22 cellular contexts compared by ENCODE assay signal in genomic region chr1:171389176-171389575, GRCh38.
DNase-seq lines count a peak whose midpoint lies in the region; ATAC-seq and TF ChIP-seq lines count a peak whose summit lies in the region.
"Had no signal": no experiment of that assay in that cellular context is flagged by ENCODE, and none has a peak within 500 bp of the region (broad histone marks: within the 10 kb centered on the region; RNA-seq: fewer than 3 reads in every experiment).

No MANE protein-coding gene starts in this region.

- no peak overlapping the region for H2BK12ac ChIP-seq in mesenchymal stem cell (ENCODE audit: low read length in 2 of 2)

- H2AK5ac ChIP-seq in mesenchymal stem cell (ENCODE audit: low read length, severe bottlenecking): no peak overlapping the region

- no peak overlapping the region for H3K18ac ChIP-seq in mesenchymal stem cell (ENCODE audit: low read depth in 1 of 2, low read length in 2 of 2)

- H2BK15ac ChIP-seq in mesenchymal stem cell (ENCODE audit: low read depth, poor library complexity, severe bottlenecking): no peak overlapping the region

- no peak overlapping the region for H3K14ac ChIP-seq in mesenchymal stem cell (ENCODE audit: low read length in 2 of 2)

- in situ Hi-C loops in brain microvascular endothelial cell (cut with HindIII; ENCODE audit: low pct_ligation_motif_present, low sequenced_read_pairs): no loop called here
- in situ Hi-C loops in gastrocnemius medialis (cut with MboI; ENCODE audit: low sequenced_read_pairs in 4 of 4): no loop called here

- H3K4ac ChIP-seq in mesenchymal stem cell (ENCODE audit: low read depth in 1 of 2, low read length in 2 of 2): no peak overlapping the region

- no peak overlapping the region for H3K4me3 ChIP-seq in brain microvascular endothelial cell (ENCODE audit: low read depth, low read length)
- H3K4me3 ChIP-seq in mesenchymal stem cell (ENCODE audit: insufficient read depth in 1 of 2, low read depth in 1 of 2, low read length in 2 of 2): no peak overlapping the region
- H3K4me3 ChIP-seq in BE2C (ENCODE audit: low read depth, low read length): no peak overlapping the region
- H3K4me3 ChIP-seq in gastrocnemius medialis: no peak overlapping the region
- H3K4me3 ChIP-seq: GM12878, GM23338, Peyer's patch, SK-N-MC had no signal

- ATAC-seq in gastrocnemius medialis: no peak
- ATAC-seq: GM12878, GM23338 had no signal

- no peak overlapping the region for H2AFZ ChIP-seq in mesenchymal stem cell (ENCODE audit: low read depth, low read length)
- H2AFZ ChIP-seq: GM23338 had no signal

- no peak overlapping the region for H3K23ac ChIP-seq in mesenchymal stem cell (ENCODE audit: low read length in 2 of 2)

- no peaks in the 10 kb centered on the region for H3K79me1 ChIP-seq in mesenchymal stem cell (replicated peaks; ENCODE audit: low read length, poor library complexity, severe bottlenecking)

- no peak overlapping the region for H3K4me2 ChIP-seq in mesenchymal stem cell (ENCODE audit: low read length, poor library complexity, severe bottlenecking)
- H3K4me2 ChIP-seq: GM23338, KMS-11 had no signal

- H3K9ac ChIP-seq in mesenchymal stem cell (ENCODE audit: low read length): no peak overlapping the region
- H3K9ac ChIP-seq: KMS-11 had no signal

- no peaks in the 10 kb centered on the region for H3K27me3 ChIP-seq in brain microvascular endothelial cell (replicated peaks)
- no peaks in the 10 kb centered on the region for H3K27me3 ChIP-seq in mesenchymal stem cell (ENCODE audit: control insufficient read depth in 1 of 2, insufficient read depth in 1 of 2, low read length in 2 of 2)
- H3K27me3 ChIP-seq in BE2C: no peaks in the 10 kb centered on the region
- no peaks in the 10 kb centered on the region for H3K27me3 ChIP-seq in gastrocnemius medialis
- H3K27me3 ChIP-seq: Peyer's patch had no signal

- intact Hi-C loops in gastrocnemius medialis (cut with DNase I; ENCODE audit: low total_unique reads): no loop called here

- no peak overlapping the region for H4K91ac ChIP-seq in mesenchymal stem cell (ENCODE audit: low read length)

- TF ChIP-seq CTCF in brain microvascular endothelial cell (IDR thresholded peaks at IDR 0.05; ENCODE audit: low read depth, low read length, missing control alignments) (no peak), BE2C (IDR thresholded peaks at IDR 0.05; ENCODE audit: low read depth, low read length) (no peak), gastrocnemius medialis (IDR thresholded peaks at IDR 0.05 in 4 of 5, conservative IDR thresholded peaks at IDR 0.05 in 1 of 5) (no peak)

- H2BK5ac ChIP-seq in mesenchymal stem cell (ENCODE audit: low read depth, low read length, poor library complexity, severe bottlenecking): no peak overlapping the region

- no peak overlapping the region for H2BK120ac ChIP-seq in mesenchymal stem cell (ENCODE audit: low read depth, low read length)

- H3K36me3 ChIP-seq in brain microvascular endothelial cell (replicated peaks) (no peaks in the 10 kb centered on the region), mesenchymal stem cell (ENCODE audit: control insufficient read depth in 1 of 2, insufficient read depth in 2 of 2, low read depth in 1 of 2, low read length in 2 of 2) (no peaks in the 10 kb centered on the region), BE2C (no peaks in the 10 kb centered on the region), gastrocnemius medialis (no peaks in the 10 kb centered on the region)
- H3K36me3 ChIP-seq: Peyer's patch had no signal

- H3K27ac ChIP-seq in brain microvascular endothelial cell (no peak overlapping the region), mesenchymal stem cell (ENCODE audit: low read length, poor library complexity, severe bottlenecking) (no peak overlapping the region), gastrocnemius medialis (no peak overlapping the region)
- H3K27ac ChIP-seq: KMS-11, Peyer's patch, SK-N-MC had no signal

- peak; percentile 79 for DNase-seq in EL
- DNase-seq in M059J (ENCODE audit: low read depth): peak; percentile 57
- DNase-seq in brain microvascular endothelial cell: peak; percentile 27
- peak; percentile 88 for DNase-seq in mesenchymal stem cell
- DNase-seq in BE2C: no peak
- DNase-seq in activated effector memory CD4-positive, alpha-beta T cell treated with anti-CD3 and anti-CD28 coated beads, Interleukin-2, amount 50 U/mL, for 16 hours: no peak
- no peak for DNase-seq in gastrocnemius medialis
- DNase-seq in dermis blood vessel endothelial cell: no peak
- DNase-seq: Calu3; CD4-positive, alpha-beta memory T cell; DMS53; NCI-H1092 treated with DMSO at 0.1 percent for 48 hours; NCI-H1694 treated with DMSO at 0.1 percent for 48 hours; NCI-H2107; NCI-H2227 treated with DMSO at 0.1 percent for 48 hours; NCI-H524 treated with DMSO at 0.1 percent for 48 hours; Peyer's patch; Right ventricle myocardium superior had no signal

- H3K9me3 ChIP-seq in mesenchymal stem cell (ENCODE audit: control insufficient read depth, low read length): no peaks in the 10 kb centered on the region
- no peaks in the 10 kb centered on the region for H3K9me3 ChIP-seq in BE2C
- H3K9me3 ChIP-seq in gastrocnemius medialis: no peaks in the 10 kb centered on the region
- H3K9me3 ChIP-seq: Peyer's patch had no signal

- H3K4me1 ChIP-seq in mesenchymal stem cell (ENCODE audit: control insufficient read depth, insufficient read depth, low read depth, low read length) (no peaks in the 10 kb centered on the region), BE2C (no peaks in the 10 kb centered on the region), gastrocnemius medialis (no peaks in the 10 kb centered on the region)
- H3K4me1 ChIP-seq: Peyer's patch had no signal

- WGBS in mesenchymal stem cell: 5% methylated on average over 1 of the region's 3 CpGs

- no peak for TF ChIP-seq POLR2A in gastrocnemius medialis (IDR thresholded peaks at IDR 0.05)

- no peak overlapping the region for H4K8ac ChIP-seq in mesenchymal stem cell (ENCODE audit: low read length)

Comparison
In these comparisons a context has a peak if more than half of its experiments do, and no peak if none do; other contexts are left out.
1. DNase-seq: peak in EL (single experiment), M059J (single experiment), brain microvascular endothelial cell (single experiment) and mesenchymal stem cell (single experiment); none in BE2C (single experiment), activated effector memory CD4-positive, alpha-beta T cell treated with anti-CD3 and anti-CD28 coated beads, Interleukin-2, amount 50 U/mL, for 16 hours (single experiment), gastrocnemius medialis (0 of 2) and dermis blood vessel endothelial cell (single experiment).